ENCODE assay signal across 8 cellular contexts in the genomic region with DNA sequence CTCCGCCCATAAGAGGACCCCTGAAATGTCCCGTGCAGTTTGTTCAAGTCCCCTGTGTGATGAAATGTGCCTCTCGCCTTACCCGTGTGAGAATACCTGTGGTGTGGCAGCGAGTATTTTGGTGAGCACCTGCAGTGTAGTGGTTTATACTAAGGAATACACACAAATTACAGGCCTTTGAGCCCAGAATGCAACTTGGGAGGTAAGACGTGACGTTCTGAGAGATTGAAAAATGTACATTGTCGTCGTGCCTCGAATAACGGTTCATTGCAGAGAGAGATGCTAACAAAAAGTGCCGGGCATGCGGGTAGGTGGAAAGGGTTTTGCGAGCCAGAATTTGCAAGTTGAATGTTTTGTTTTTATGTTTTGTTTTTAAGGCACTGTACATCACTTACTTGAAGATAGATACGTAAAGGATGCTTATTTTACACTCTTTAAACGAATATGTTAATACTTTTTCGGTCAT. TPM values are rescaled to one million over a fixed set of nuclear protein-coding genes. Genes with fewer than 3 reads are reported as not detected.
A peak's percentile ranks its signal among the peaks of the same experiment; 100 is the strongest.
DNase-seq lines count a peak whose midpoint lies in the region; ATAC-seq and TF ChIP-seq lines count a peak whose summit lies in the region.

No MANE protein-coding gene starts in this region.

- H3K4me3 ChIP-seq in HEK293 (ENCODE audit: low read depth, low read length) (peak overlapping the region; percentile 60), esophagus (ENCODE audit: low read depth in 1 of 2, low read length in 2 of 2) (peak overlapping the region; percentile 68 to 82), sigmoid colon (peak overlapping the region; percentile 77 to 91 (median 82))

- WGBS in esophagus, 2 donors = 9 to 10% methylated on average over 17 of the region's 17 CpGs
- WGBS in sigmoid colon, 2 donors = 8 to 10% methylated on average over 17 of the region's 17 CpGs

- CTCF ChIA-PET in HEK293 (lab: Yijun Ruan, JAX) = interaction anchor here (1.5 kb wide), 1 partner anchor 120 kb away, joined by 5 read pairs; no protein-coding TSS in a partner anchor

- H3K4me1 ChIP-seq in HEK293 (ENCODE audit: control insufficient read depth, insufficient read depth, low read length) (peaks cover 5% of the 10 kb centered on the region), esophagus (ENCODE audit: control insufficient read depth in 2 of 2, insufficient read depth in 2 of 2, low read length in 1 of 2) (no peaks in the 10 kb centered on the region), sigmoid colon (peaks cover 0 to 12% (median 2%) of the 10 kb centered on the region in 4 donors)

- ATAC-seq in GM18511 (IDR thresholded peaks at IDR 0.05; ENCODE audit: unreplicated experiment) = peak; percentile 28
- no peak for ATAC-seq in esophagus mucosa
- no peak for ATAC-seq in sciatic nerve

- no peak for TF ChIP-seq EP300 in sigmoid colon (IDR thresholded peaks at IDR 0.05)

- TF ChIP-seq CTCF in HEK293 (tag by site-specific recombination; IDR thresholded peaks at IDR 0.05) (no peak), sigmoid colon (IDR thresholded peaks at IDR 0.05) (no peak)

- no peak for TF ChIP-seq POLR2A in sigmoid colon (IDR thresholded peaks at IDR 0.05)

- H3K36me3 ChIP-seq in HEK293 (ENCODE audit: control insufficient read depth in 2 of 2, insufficient read depth in 1 of 2, low read length in 2 of 2) (peaks cover 21 to 23% of the 10 kb centered on the region in 2 experiments; a peak in 2 of 3 replicates), esophagus (ENCODE audit: control insufficient read depth in 2 of 2, insufficient read depth in 2 of 2, low read length in 1 of 2) (no peaks in the 10 kb centered on the region), sigmoid colon (no peaks in the 10 kb centered on the region)

- H3K27ac ChIP-seq in HEK293 (ENCODE audit: extremely low read depth, low read depth, low read length) (peak overlapping the region; percentile 95), esophagus (ENCODE audit: low read depth in 2 of 2, low read length in 1 of 2) (peak overlapping the region; percentile 95 to 98), sigmoid colon (peak overlapping the region; percentile 97 to 99 (median 98))

- POLR2A ChIA-PET in HEK293 (lab: Yijun Ruan, JAX) = interaction anchor here (0.6 to 1.5 kb wide), 5 partner anchors 12 to 66 kb away, joined by 3 to 11 read pairs (median 4); no protein-coding TSS in a partner anchor

- DNase-seq in OCI-M1 (lab: John Stamatoyannopoulos, UW) = peak; percentile 86
- no peak for DNase-seq in sigmoid colon
- no peak for DNase-seq in HuH-7.5 (ENCODE audit: low spot score)
- no peak for DNase-seq in sciatic nerve (ENCODE audit: low spot score)

- intact Hi-C loops in sigmoid colon (cut with DNase I) (loop anchor here (1.0 to 10.0 kb wide), 5 partner anchors 48 to 767 kb away; a partner anchor contains a TSS), sciatic nerve (cut with DNase I) (loop anchor here (10.0 kb wide), 1 partner anchor 51 kb away; no protein-coding TSS in a partner anchor)

- H3K9me3 ChIP-seq in HEK293 (ENCODE audit: control insufficient read depth, insufficient read depth, low read depth, low read length) (no peaks in the 10 kb centered on the region), esophagus (ENCODE audit: control insufficient read depth in 2 of 2, insufficient read depth in 1 of 2, low read depth in 1 of 2, low read length in 1 of 2) (no peaks in the 10 kb centered on the region), sigmoid colon (no peaks in the 10 kb centered on the region)

- H3K27me3 ChIP-seq in esophagus (ENCODE audit: control insufficient read depth in 1 of 2, insufficient read depth in 2 of 2, low read length in 2 of 2) (no peaks in the 10 kb centered on the region), sigmoid colon (no peaks in the 10 kb centered on the region)

TF ChIP-seq in HEK293, 187 proteins besides CTCF, POLR2A, EP300 and RAD21:
- TF ChIP-seq ZNF501 (tag by site-specific recombination; IDR thresholded peaks at IDR 0.05) (peak; percentile 54; the same call in 1 of the 2 replicates), ZBTB17 (tag by site-specific recombination; IDR thresholded peaks at IDR 0.05) (peak; percentile 9; the same call in 1 of the 2 replicates), SP3 (tag by site-specific recombination; IDR thresholded peaks at IDR 0.05) (0 out of 2 replicates have a peak, but pooled peaks have one; percentile 2), SP7 (tag by site-specific recombination; IDR thresholded peaks at IDR 0.05) (no peak), ZEB2 (tag by site-specific recombination; IDR thresholded peaks at IDR 0.05) (peak; percentile 2; the same call in 1 of the 2 replicates), ZNF335 (tag by site-specific recombination; conservative IDR thresholded peaks at IDR 0.05) (peak; percentile 90), ZNF76 (tag by site-specific recombination; IDR thresholded peaks at IDR 0.05; ENCODE audit: borderline replicate concordance, low read depth) (0 out of 2 replicates have a peak, but pooled peaks have one; percentile 51), OVOL3 (tag by site-specific recombination; IDR thresholded peaks at IDR 0.05) (peak; percentile 35; the same call in 1 of the 2 replicates), EGR2 (tag by site-specific recombination; IDR thresholded peaks at IDR 0.05; ENCODE audit: low read depth) (no peak), ZIC2 (tag by site-specific recombination; IDR thresholded peaks at IDR 0.05) (peak; percentile 59)

RNA-seq across cellular contexts. Expression of a gene that starts 0.9 kb away (rescaled TPM):
- polyA plus RNA-seq in esophagus (10 to 100 TPM; 34.5 to 49.3 TPM), sigmoid colon (10 to 100 TPM; 23.3 to 30.7 (median 23.4) TPM)
- total RNA-seq in sigmoid colon (10 to 100 TPM; 10.3 to 22.7 (median 14.7) TPM), esophagus mucosa (46.2 TPM), sciatic nerve (12.7 TPM)
